Comparison of ENCODE assay signal across 11 cellular contexts in the genomic region with DNA sequence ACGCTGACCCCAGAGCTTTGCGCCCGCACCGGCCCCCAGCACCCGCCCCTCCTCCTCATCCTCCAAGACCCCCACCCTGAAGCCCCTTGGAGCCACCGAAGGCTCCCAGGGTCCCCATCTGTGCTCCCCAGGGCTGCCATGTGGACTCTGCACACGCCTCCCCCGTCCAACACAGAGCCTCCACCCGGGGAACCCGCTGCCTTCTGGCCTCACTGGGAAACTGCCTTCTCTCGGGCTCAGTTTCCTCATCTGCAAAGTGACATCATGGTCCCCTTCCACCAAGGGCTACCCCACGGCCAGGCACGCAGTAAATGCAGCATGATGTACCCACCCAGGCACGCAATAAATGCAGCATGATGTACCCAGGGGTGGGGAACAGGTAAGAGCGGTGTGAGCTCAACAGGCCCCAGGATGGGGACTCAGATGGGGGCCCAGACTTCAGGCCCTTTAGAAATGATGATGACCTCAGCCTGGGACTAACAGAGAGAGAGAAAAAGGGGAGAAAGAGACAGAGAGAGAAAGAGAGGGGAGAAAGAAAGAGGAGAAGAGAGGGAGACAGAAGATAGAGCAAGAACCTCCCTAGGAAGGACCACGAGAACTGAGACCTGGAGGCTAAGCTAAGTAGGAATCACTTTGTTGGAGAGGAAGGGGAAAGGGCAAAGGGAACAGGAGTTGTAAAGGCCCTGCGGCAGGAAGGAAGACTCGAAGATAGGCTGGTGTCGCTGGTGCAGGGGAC. TPM values are rescaled to one million over a fixed set of nuclear protein-coding genes. Genes with fewer than 3 reads are reported as not detected.
DNase-seq lines count a peak whose midpoint lies in the region; ATAC-seq and TF ChIP-seq lines count a peak whose summit lies in the region.
"Had no signal": no experiment of that assay in that cellular context is flagged by ENCODE, and none has a peak within 500 bp of the region (broad histone marks: within the 10 kb centered on the region; RNA-seq: fewer than 3 reads in every experiment).

No MANE protein-coding gene starts in this region.

- H2AFZ ChIP-seq in HCT116 (ENCODE audit: low read depth, low read length, poor library complexity, severe bottlenecking), result no peak overlapping the region
- H2AFZ ChIP-seq: GM23248 had no signal

- no peaks in the 10 kb centered on the region for H3K36me3 ChIP-seq in HCT116 (ENCODE audit: control insufficient read depth in 1 of 2, insufficient read depth in 2 of 2, low read length in 2 of 2)

- peaks cover 19 to 24% (median 22%) of the 10 kb centered on the region in 3 donors for H3K4me1 Mint-ChIP-seq in T-cell

- ATAC-seq in HCT116 (no peak), T-cell (replicated peaks in 1 of 4) (no peak), GM18511 (IDR thresholded peaks at IDR 0.05; ENCODE audit: unreplicated experiment) (no peak), GM18519 (IDR thresholded peaks at IDR 0.05; ENCODE audit: low FRiP score, unreplicated experiment) (no peak)

- H3K4me1 ChIP-seq in HCT116 (ENCODE audit: control insufficient read depth in 1 of 2, insufficient read depth in 2 of 2, low read length in 2 of 2), result peaks cover 63 to 72% of the 10 kb centered on the region in 2 experiments

- H3K27ac ChIP-seq in HCT116 (ENCODE audit: low read depth, low read length), result peak overlapping the region; percentile 83
- peak overlapping the region; percentile 57 for H3K27ac ChIP-seq in layer of hippocampus (ENCODE audit: low read depth, low read length)
- peak overlapping the region in 13 of 21 experiments; percentile 48 to 86 (median 80) for H3K27ac ChIP-seq in skin epidermis

- H3K9me2 ChIP-seq in HCT116 (ENCODE audit: insufficient read depth), result no peaks in the 10 kb centered on the region

- no peaks in the 10 kb centered on the region for H3K27me3 Mint-ChIP-seq in T-cell
- H3K27me3 Mint-ChIP-seq: activated CD4-positive, alpha-beta T cell treated with anti-CD3 and anti-CD28 coated beads, Interleukin-2, amount 10 ng/mL, durations not matched to agents 7 days and 5 days had no signal

- peaks cover 23% of the 10 kb centered on the region for H3K79me2 ChIP-seq in HCT116 (ENCODE audit: insufficient read depth, low read length)

- H3K27me3 ChIP-seq in HCT116 (ENCODE audit: insufficient read depth, low read length), result no peaks in the 10 kb centered on the region
- H3K27me3 ChIP-seq in layer of hippocampus (ENCODE audit: control insufficient read depth, insufficient read depth, low read length), result no peaks in the 10 kb centered on the region

- BruUV-seq in HCT116 (replicated peaks; lab: Mats Ljungman, UMichigan), result no TSS peak

- H4K20me1 ChIP-seq in HCT116 (ENCODE audit: insufficient read depth), result no peaks in the 10 kb centered on the region

- no peaks in the 10 kb centered on the region for H3K36me3 Mint-ChIP-seq in T-cell

- H3K9me3 Mint-ChIP-seq in T-cell, result no peaks in the 10 kb centered on the region
- H3K9me3 Mint-ChIP-seq: activated CD4-positive, alpha-beta T cell treated with anti-CD3 and anti-CD28 coated beads, Interleukin-2, amount 10 ng/mL, durations not matched to agents 7 days and 5 days had no signal

- H3K4me3 ChIP-seq in HCT116 (replicated peaks in 1 of 2; ENCODE audit: low read depth in 1 of 2, low read length in 2 of 2) (no peak overlapping the region), skin epidermis (no peak overlapping the region)
- H3K4me3 ChIP-seq: GM23248 had no signal

- peak overlapping the region; percentile 53 for H3K9ac ChIP-seq in HCT116 (ENCODE audit: low read length)

- TF ChIP-seq POLR2A in HCT116 (IDR thresholded peaks at IDR 0.05; ENCODE audit: borderline replicate concordance, extremely low read depth, insufficient read depth, insufficient read length), result no peak

- H3K27ac Mint-ChIP-seq in T-cell, result peak overlapping the region; percentile 47 to 75
- H3K27ac Mint-ChIP-seq: activated CD4-positive, alpha-beta T cell treated with anti-CD3 and anti-CD28 coated beads, Interleukin-2, amount 10 ng/mL, durations not matched to agents 7 days and 5 days had no signal

- peak overlapping the region; percentile 62 for H3K4me2 ChIP-seq in HCT116 (ENCODE audit: low read length)

- TF ChIP-seq CTCF in HCT116 (IDR thresholded peaks at IDR 0.05 in 2 of 3, conservative IDR thresholded peaks at IDR 0.05 in 1 of 3; ENCODE audit: borderline replicate concordance in 1 of 3, insufficient read depth in 1 of 3, low read depth in 2 of 3, low read length in 2 of 3), result no peak

- H3K9me3 ChIP-seq in HCT116 (ENCODE audit: control insufficient read depth in 1 of 2, insufficient read depth in 1 of 2, low read depth in 1 of 2, low read length in 2 of 2), result no peaks in the 10 kb centered on the region

- H3K4me3 Mint-ChIP-seq in T-cell, result peak overlapping the region in 2 of 3 donors; percentile 12 to 24
- H3K4me3 Mint-ChIP-seq: activated CD4-positive, alpha-beta T cell treated with anti-CD3 and anti-CD28 coated beads, Interleukin-2, amount 10 ng/mL, durations not matched to agents 7 days and 5 days had no signal

- RAD21 ChIA-PET in HCT116 (lab: Charles Lee; ENCODE audit: low non-redundant PET in 1 of 2, low total read pairs in 2 of 2, uncharacterized antibody in 2 of 2, unreplicated experiment in 2 of 2), result no interaction called here

- POLR2A ChIA-PET in HCT116 (lab: Charles Lee), result no interaction called here
- POLR2A ChIA-PET in T-cell (lab: Charles Lee), result interaction anchor here in 1 of 2 donors (0.5 kb wide), 1 partner anchor 25 kb away, joined by 4 read pairs; no protein-coding TSS in a partner anchor

- CTCF ChIA-PET in HCT116 (lab: Charles Lee) (interaction anchor here (3.3 kb wide), 1 partner anchor 12 kb away, joined by 14 read pairs; no protein-coding TSS in a partner anchor), T-cell (lab: Charles Lee) (interaction anchor here in 1 of 2 donors (2.3 kb wide), 1 partner anchor 12 kb away, joined by 6 read pairs; no protein-coding TSS in a partner anchor)

- no peak for TF ChIP-seq RAD21 in HCT116 (IDR thresholded peaks at IDR 0.05; ENCODE audit: low read depth)

- DNase-seq in HCT116 (ENCODE audit: low read depth, low spot score), result no peak
- DNase-seq in T-cell, result no peak
- no peak for DNase-seq in NOMO-1 treated with dmso at 0.1 percent for 144 hours (lab: John Stamatoyannopoulos, UW; ENCODE audit: unreplicated experiment)
- no peak for DNase-seq in KG1 (lab: John Stamatoyannopoulos, UW)
- DNase-seq: activated CD4-positive, alpha-beta T cell treated with anti-CD3 and anti-CD28 coated beads, Interleukin-2, amount 10 ng/mL, durations not matched to agents 7 days and 5 days; NCI-H1092 had no signal

- intact Hi-C loops in HCT116 (cut with micrococcal nuclease), result no loop called here

TF ChIP-seq in HCT116, 20 proteins besides CTCF, POLR2A, EP300 and RAD21 (continues in another document):
- TF ChIP-seq, protein P1, sequence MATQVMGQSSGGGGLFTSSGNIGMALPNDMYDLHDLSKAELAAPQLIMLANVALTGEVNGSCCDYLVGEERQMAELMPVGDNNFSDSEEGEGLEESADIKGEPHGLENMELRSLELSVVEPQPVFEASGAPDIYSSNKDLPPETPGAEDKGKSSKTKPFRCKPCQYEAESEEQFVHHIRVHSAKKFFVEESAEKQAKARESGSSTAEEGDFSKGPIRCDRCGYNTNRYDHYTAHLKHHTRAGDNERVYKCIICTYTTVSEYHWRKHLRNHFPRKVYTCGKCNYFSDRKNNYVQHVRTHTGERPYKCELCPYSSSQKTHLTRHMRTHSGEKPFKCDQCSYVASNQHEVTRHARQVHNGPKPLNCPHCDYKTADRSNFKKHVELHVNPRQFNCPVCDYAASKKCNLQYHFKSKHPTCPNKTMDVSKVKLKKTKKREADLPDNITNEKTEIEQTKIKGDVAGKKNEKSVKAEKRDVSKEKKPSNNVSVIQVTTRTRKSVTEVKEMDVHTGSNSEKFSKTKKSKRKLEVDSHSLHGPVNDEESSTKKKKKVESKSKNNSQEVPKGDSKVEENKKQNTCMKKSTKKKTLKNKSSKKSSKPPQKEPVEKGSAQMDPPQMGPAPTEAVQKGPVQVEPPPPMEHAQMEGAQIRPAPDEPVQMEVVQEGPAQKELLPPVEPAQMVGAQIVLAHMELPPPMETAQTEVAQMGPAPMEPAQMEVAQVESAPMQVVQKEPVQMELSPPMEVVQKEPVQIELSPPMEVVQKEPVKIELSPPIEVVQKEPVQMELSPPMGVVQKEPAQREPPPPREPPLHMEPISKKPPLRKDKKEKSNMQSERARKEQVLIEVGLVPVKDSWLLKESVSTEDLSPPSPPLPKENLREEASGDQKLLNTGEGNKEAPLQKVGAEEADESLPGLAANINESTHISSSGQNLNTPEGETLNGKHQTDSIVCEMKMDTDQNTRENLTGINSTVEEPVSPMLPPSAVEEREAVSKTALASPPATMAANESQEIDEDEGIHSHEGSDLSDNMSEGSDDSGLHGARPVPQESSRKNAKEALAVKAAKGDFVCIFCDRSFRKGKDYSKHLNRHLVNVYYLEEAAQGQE (IDR thresholded peaks at IDR 0.05; ENCODE audit: low read depth), result no peak
- TF ChIP-seq SP1 (IDR thresholded peaks at IDR 0.05; ENCODE audit: low read depth) (no peak), ZBTB33 (IDR thresholded peaks at IDR 0.05; ENCODE audit: extremely low read depth, insufficient replicate concordance, low read length) (no peak), JUND (IDR thresholded peaks at IDR 0.05) (no peak), CEBPB (IDR thresholded peaks at IDR 0.05; ENCODE audit: low read depth) (no peak), EGR1 (IDR thresholded peaks at IDR 0.05; ENCODE audit: low read depth) (no peak), YY1 (IDR thresholded peaks at IDR 0.05; ENCODE audit: extremely low read depth, insufficient replicate concordance, low read depth, low read length) (no peak), ELF1 (IDR thresholded peaks at IDR 0.05; ENCODE audit: borderline replicate concordance, low read depth) (no peak), ZFX (IDR thresholded peaks at IDR 0.05) (no peak)

RNA-seq across cellular contexts. Expression of gene MICALL2, which starts 2.5 kb away (rescaled TPM):
- total RNA-seq in HCT116 (2021; ENCODE audit: unreplicated experiment) (60.7 TPM), T-cell (1 to 10 TPM; 2.1 to 5.5 (median 3.2) TPM)
- 37.9 and 38.6 TPM in 2 replicates for polyA plus RNA-seq in HCT116 (2012)

RNA-seq across cellular contexts. Expression of gene INTS1, which starts 42.4 kb away (rescaled TPM):
- total RNA-seq in HCT116 (2021; ENCODE audit: unreplicated experiment) (167 TPM), T-cell (100 to 1,000 TPM; 102 to 147 (median 131) TPM)
- polyA plus RNA-seq in HCT116 (2012), result 100 TPM in 2 replicates
